Comparison of ENCODE assay signal across 36 cellular contexts in genomic region chr19:4324228-4324627, GRCh38. TPM values are rescaled to one million over a fixed set of nuclear protein-coding genes. Genes with fewer than 3 reads are reported as not detected.
"Had no signal": no experiment of that assay in that cellular context is flagged by ENCODE, and none has a peak within 500 bp of the region (broad histone marks: within the 10 kb centered on the region; RNA-seq: fewer than 3 reads in every experiment).

No MANE protein-coding gene starts in this region.

- H3K4me1 ChIP-seq: breast epithelium had no signal

- H3K9me3 ChIP-seq: adrenal gland, body of pancreas, breast epithelium had no signal

- H3K27ac Mint-ChIP-seq: activated B cell treated with CpG ODN at 0.5 μM for 24 hours; activated CD4-positive, alpha-beta memory T cell treated with anti-CD3 and anti-CD28 coated beads for 36 hours; activated CD4-positive, alpha-beta T cell treated with anti-CD3 and anti-CD28 coated beads, Interleukin-2, amount 10 ng/mL, durations not matched to agents 24 days and 14 days; activated CD8-positive, alpha-beta T cell treated with anti-CD3 and anti-CD28 coated beads for 36 hours; activated naive CD4-positive, alpha-beta T cell treated with anti-CD3 and anti-CD28 coated beads for 36 hours; activated naive CD8-positive, alpha-beta T cell treated with anti-CD3 and anti-CD28 coated beads for 36 hours; activated T-cell treated with anti-CD3 and anti-CD28 coated beads, Interleukin-2, amount 50 U/mL, for 72 hours; activated T-helper 1 cell treated with anti-CD3 and anti-CD28 coated beads, Interleukin-12 subunit alpha, Interleukin-12 subunit beta, Interleukin-2, Interleukin-4 antibody, amounts not matched to agents 30 ng/mL and 10 ng/mL and 1 ng/mL, durations not matched to agents 14 hours and 24 hours and 36 hours; activated T-helper 17 cell treated with anti-CD3 and anti-CD28 coated beads, Interleukin-2, amount 50 U/mL, for 72 hours; T-helper 1 cell treated with Interleukin-12 subunit alpha and Interleukin-12 subunit beta and Interleukin-4 antibody, amounts not matched to agents 30 μg/mL and 1 μg/mL, for 36 hours; T-helper 2 cell treated with Interferon-gamma antibody and Interleukin-4, amounts not matched to agents 5 μg/mL and 100 μg/mL, for 36 hours had no signal

- H3K27me3 ChIP-seq: adrenal gland, body of pancreas, brain microvascular endothelial cell, breast epithelium had no signal

- H3K4me3 Mint-ChIP-seq: activated B cell treated with CpG ODN at 0.5 μM for 24 hours; activated CD4-positive, alpha-beta memory T cell treated with anti-CD3 and anti-CD28 coated beads for 36 hours; activated CD4-positive, alpha-beta T cell treated with anti-CD3 and anti-CD28 coated beads, Interleukin-2, amount 10 ng/mL, durations not matched to agents 24 days and 14 days; activated CD8-positive, alpha-beta T cell treated with anti-CD3 and anti-CD28 coated beads for 36 hours; activated naive CD4-positive, alpha-beta T cell treated with anti-CD3 and anti-CD28 coated beads for 36 hours; activated naive CD8-positive, alpha-beta T cell treated with anti-CD3 and anti-CD28 coated beads for 36 hours; activated T-cell treated with anti-CD3 and anti-CD28 coated beads, Interleukin-2, amount 50 U/mL, for 4 hours; activated T-cell treated with anti-CD3 and anti-CD28 coated beads, Interleukin-2, amount 50 U/mL, for 72 hours; activated T-helper 1 cell treated with anti-CD3 and anti-CD28 coated beads, Interleukin-12 subunit alpha, Interleukin-12 subunit beta, Interleukin-2, Interleukin-4 antibody, amounts not matched to agents 30 ng/mL and 10 ng/mL and 1 ng/mL, durations not matched to agents 14 hours and 24 hours and 36 hours; activated T-helper 17 cell treated with anti-CD3 and anti-CD28 coated beads, Interleukin-2, amount 50 U/mL, for 72 hours; T-helper 1 cell treated with Interleukin-12 subunit alpha and Interleukin-12 subunit beta and Interleukin-4 antibody, amounts not matched to agents 30 μg/mL and 1 μg/mL, for 36 hours; T-helper 2 cell treated with Interferon-gamma antibody and Interleukin-4, amounts not matched to agents 5 μg/mL and 100 μg/mL, for 36 hours had no signal

- ATAC-seq: activated CD8-positive, alpha-beta T cell treated with anti-CD3 and anti-CD28 coated beads for 36 hours; activated naive CD4-positive, alpha-beta T cell treated with anti-CD3 and anti-CD28 coated beads, Interleukin-2, amount 50 U/mL, for 72 hours; activated T-cell treated with anti-CD3 and anti-CD28 coated beads, Interleukin-2, amount 50 U/mL, for 4 hours; activated T-cell treated with anti-CD3 and anti-CD28 coated beads, Interleukin-2, amount 50 U/mL, for 72 hours; activated T-helper 17 cell treated with anti-CD3 and anti-CD28 coated beads, Interleukin-2, amount 50 U/mL, for 72 hours; body of pancreas had no signal

- H3K36me3 ChIP-seq: adrenal gland, brain microvascular endothelial cell, breast epithelium had no signal

- H3K27ac ChIP-seq: adrenal gland, body of pancreas, brain microvascular endothelial cell, breast epithelium, VCaP had no signal

- DNase-seq: activated B cell treated with CpG ODN at 0.5 μM for 24 hours; activated CD4-positive, alpha-beta memory T cell treated with anti-CD3 and anti-CD28 coated beads for 36 hours; activated CD4-positive, alpha-beta T cell treated with anti-CD3 and anti-CD28 coated beads for 4 hours; activated CD4-positive, alpha-beta T cell treated with anti-CD3 and anti-CD28 coated beads, Interleukin-2, amount 10 ng/mL, durations not matched to agents 24 days and 14 days; activated CD4-positive, alpha-beta T cell treated with anti-CD3 and anti-CD28 coated beads, Interleukin-2, amount 50 U/mL, for 1 hour; activated CD4-positive, alpha-beta T cell treated with anti-CD3 and anti-CD28 coated beads, Interleukin-2, amount 50 U/mL, for 4 hours; activated CD4-positive, CD25-positive, alpha-beta regulatory T cell treated with anti-CD3 and anti-CD28 coated beads, Interleukin-2, amount 50 U/mL, for 72 hours; activated CD8-positive, alpha-beta memory T cell treated with anti-CD3 and anti-CD28 coated beads, Interleukin-2, amount 50 U/mL, for 4 hours; activated CD8-positive, alpha-beta T cell treated with anti-CD3 and anti-CD28 coated beads for 36 hours; activated effector memory CD4-positive, alpha-beta T cell treated with anti-CD3 and anti-CD28 coated beads, Interleukin-2, amount 50 U/mL, for 16 hours; activated gamma-delta T cell treated with Interleukin-2 at 50 U/mL for 16 hours; activated naive CD4-positive, alpha-beta T cell; activated naive CD4-positive, alpha-beta T cell treated with anti-CD3 and anti-CD28 coated beads for 36 hours; activated naive CD4-positive, alpha-beta T cell treated with anti-CD3 and anti-CD28 coated beads, Interleukin-2, amount 50 U/mL, for 16 hours; activated naive CD8-positive, alpha-beta T cell treated with anti-CD3 and anti-CD28 coated beads for 36 hours; activated T-cell treated with anti-CD3 and anti-CD28 coated beads for 4 hours; activated T-cell treated with anti-CD3 and anti-CD28 coated beads, Interleukin-2, amount 50 U/mL, for 4 hours; activated T-cell treated with anti-CD3 and anti-CD28 coated beads, Interleukin-2, amount 50 U/mL, for 72 hours; amniotic stem cell; aorta; body of pancreas; brain microvascular endothelial cell; central memory CD4-positive, alpha-beta T cell; T-helper 1 cell; T-helper 2 cell; T-helper 9 cell had no signal

- H3K9me3 Mint-ChIP-seq: activated T-helper 17 cell treated with anti-CD3 and anti-CD28 coated beads, Interleukin-2, amount 50 U/mL, for 72 hours had no signal

- H3K4me3 ChIP-seq: adrenal gland, body of pancreas, breast epithelium had no signal

- H3K27me3 Mint-ChIP-seq: activated B cell treated with CpG ODN at 0.5 μM for 24 hours; activated CD8-positive, alpha-beta T cell treated with anti-CD3 and anti-CD28 coated beads for 36 hours; activated naive CD8-positive, alpha-beta T cell treated with anti-CD3 and anti-CD28 coated beads for 36 hours; activated T-helper 17 cell treated with anti-CD3 and anti-CD28 coated beads, Interleukin-2, amount 50 U/mL, for 72 hours had no signal

RNA-seq across cellular contexts. Expression of gene FSD1, which starts 19.8 kb away (rescaled TPM):
- total RNA-seq: body of pancreas had no signal
- polyA plus RNA-seq: aorta had no signal

RNA-seq across cellular contexts. Expression of gene TMIGD2, which starts 22.0 kb away (rescaled TPM):
- total RNA-seq: activated B cell treated with CpG ODN at 0.5 μM for 24 hours, astrocyte, body of pancreas, breast epithelium had no signal

RNA-seq across cellular contexts. Expression of gene SHD, which starts 45.2 kb away (rescaled TPM):
- total RNA-seq: activated B cell treated with CpG ODN at 0.5 μM for 24 hours; activated CD4-positive, alpha-beta memory T cell treated with anti-CD3 and anti-CD28 coated beads for 36 hours; activated CD4-positive, alpha-beta T cell treated with anti-CD3 and anti-CD28 coated beads, Interleukin-2, amount 10 ng/mL, durations not matched to agents 24 days and 14 days; activated CD8-positive, alpha-beta memory T cell treated with anti-CD3 and anti-CD28 coated beads for 36 hours; activated CD8-positive, alpha-beta T cell treated with anti-CD3 and anti-CD28 coated beads for 36 hours; activated naive CD4-positive, alpha-beta T cell treated with anti-CD3 and anti-CD28 coated beads for 36 hours; activated naive CD4-positive, alpha-beta T cell treated with anti-CD3 and anti-CD28 coated beads, Interleukin-2, amount 50 U/mL, for 72 hours; activated naive CD8-positive, alpha-beta T cell treated with anti-CD3 and anti-CD28 coated beads for 36 hours; activated T-cell treated with anti-CD3 and anti-CD28 coated beads, Interleukin-2, amount 50 U/mL, for 4 hours; activated T-cell treated with anti-CD3 and anti-CD28 coated beads, Interleukin-2, amount 50 U/mL, for 72 hours; activated T-helper 1 cell treated with anti-CD3 and anti-CD28 coated beads, Interleukin-12 subunit alpha, Interleukin-12 subunit beta, Interleukin-2, Interleukin-4 antibody, amounts not matched to agents 30 ng/mL and 10 ng/mL and 1 ng/mL, durations not matched to agents 14 hours and 24 hours and 36 hours; activated T-helper 17 cell treated with anti-CD3 and anti-CD28 coated beads, Interleukin-2, amount 50 U/mL, for 72 hours; aorta; body of pancreas; breast epithelium had no signal
